Comparison of ENCODE assay signal across 8 cellular contexts in the genomic region with DNA sequence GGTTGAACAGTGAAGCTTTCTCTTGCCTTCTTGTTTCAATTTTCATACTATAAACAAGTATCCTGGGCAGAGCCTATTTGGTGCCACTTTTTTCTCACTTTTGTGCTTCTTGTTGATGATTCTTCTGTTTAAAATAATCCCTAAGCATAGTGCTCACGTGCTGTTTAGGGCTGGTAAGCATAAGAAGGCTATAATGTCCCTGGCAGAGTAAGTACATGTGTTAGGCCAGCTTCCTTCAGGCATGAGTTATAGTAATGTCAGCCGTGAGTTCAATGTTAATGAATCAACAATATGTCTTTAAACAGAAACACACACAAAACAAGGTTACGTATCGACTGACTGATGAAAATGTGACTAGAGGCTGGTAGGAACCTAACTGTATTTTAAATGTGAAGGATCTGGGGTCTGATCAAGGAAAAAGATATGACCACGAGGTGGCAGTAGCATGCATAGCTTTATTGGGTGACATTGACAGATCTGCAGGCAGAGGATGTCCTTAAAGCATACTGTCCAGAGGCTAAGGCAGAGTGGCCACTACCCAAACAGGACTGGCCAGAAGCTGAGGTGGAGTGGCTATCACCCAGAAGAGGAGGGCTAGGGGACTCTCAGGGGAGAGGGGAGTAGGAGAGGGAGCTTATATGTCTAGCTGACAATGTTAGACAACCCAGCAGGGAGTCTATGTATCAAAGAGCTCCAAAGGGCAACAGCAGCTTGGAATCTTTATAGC.
DNase-seq lines count a peak whose midpoint lies in the region; ATAC-seq and TF ChIP-seq lines count a peak whose summit lies in the region.

No MANE protein-coding gene starts in this region.

- peak; percentile 91 for TF ChIP-seq CTCF in PC-9 (conservative IDR thresholded peaks at IDR 0.05)
- peak; percentile 73 for TF ChIP-seq CTCF in fibroblast of mammary gland (conservative IDR thresholded peaks at IDR 0.05; ENCODE audit: control insufficient read depth, insufficient read depth, low read depth, low read length)
- TF ChIP-seq CTCF in neutrophil (IDR thresholded peaks at IDR 0.05) = peak; percentile 67
- peak; percentile 68 for TF ChIP-seq CTCF in thoracic aorta (IDR thresholded peaks at IDR 0.05)

- H3K27me3 ChIP-seq in PC-9 (ENCODE audit: insufficient read depth, low read depth) (no peaks in the 10 kb centered on the region), neutrophil (no peaks in the 10 kb centered on the region), thoracic aorta (replicated peaks; ENCODE audit: insufficient read depth) (no peaks in the 10 kb centered on the region)

- no peak overlapping the region for H3K4me2 ChIP-seq in PC-9

- H3K4me1 ChIP-seq in PC-9 (replicated peaks; ENCODE audit: insufficient read depth) (no peaks in the 10 kb centered on the region), neutrophil (ENCODE audit: control insufficient read depth in 1 of 2, insufficient read depth in 1 of 2, low read depth in 1 of 2, low read length in 1 of 2) (peaks cover 0 to 5% of the 10 kb centered on the region in 2 experiments), thoracic aorta (ENCODE audit: control insufficient read depth in 1 of 2, low read depth in 2 of 2) (no peaks in the 10 kb centered on the region)

- TF ChIP-seq EP300 in Ishikawa (IDR thresholded peaks at IDR 0.05; ENCODE audit: borderline replicate concordance) = no peak

- ATAC-seq in GM21381 (IDR thresholded peaks at IDR 0.05; ENCODE audit: unreplicated experiment) = peak; percentile 78
- no peak for ATAC-seq in thoracic aorta (ENCODE audit: insufficient number of reproducible peaks, low FRiP score, low read depth)

- POLR2A ChIA-PET in PC-9 (lab: Charles Lee; ENCODE audit: unreplicated experiment) = interaction anchor here (0.6 kb wide), 1 partner anchor 157 kb away, joined by 3 read pairs; no protein-coding TSS in a partner anchor

- H3K9me3 ChIP-seq in PC-9 (ENCODE audit: insufficient read depth, low read depth) (no peaks in the 10 kb centered on the region), neutrophil (no peaks in the 10 kb centered on the region), thoracic aorta (no peaks in the 10 kb centered on the region)

- no peaks in the 10 kb centered on the region for H3K9me2 ChIP-seq in PC-9 (ENCODE audit: insufficient read depth)

- DNase-seq in DMS 273 (lab: John Stamatoyannopoulos, UW; ENCODE audit: unreplicated experiment) (peak; percentile 88), PC-9 (peak; percentile 58 to 68), fibroblast of mammary gland (ENCODE audit: low read depth) (peak; percentile 75), thoracic aorta (ENCODE audit: low spot score) (peak; percentile 8)
- DNase-seq in activated T-cell treated with anti-CD3 and anti-CD28 coated beads, Interleukin-2, amount 50 U/mL, for 1 hour = peak; percentile 56

- H4K20me1 ChIP-seq in PC-9 (ENCODE audit: insufficient read depth) = no peaks in the 10 kb centered on the region; the same call in 1 of the 2 replicates

- H3K27ac ChIP-seq in PC-9 (no peak overlapping the region), neutrophil (no peak overlapping the region), thoracic aorta (no peak overlapping the region)

- H3F3A ChIP-seq in PC-9 (ENCODE audit: insufficient read depth, low read depth) = peaks cover 10% of the 10 kb centered on the region; the same call in 1 of the 2 replicates

- intact Hi-C loops in PC-9 (cut with micrococcal nuclease; ENCODE audit: unreplicated experiment) = loop anchor here (1.0 to 5.0 kb wide), 6 partner anchors 114 to 841 kb away; partner anchors contain the start of gene BRAF

- H3K4me3 ChIP-seq in PC-9 (no peak overlapping the region), fibroblast of mammary gland (ENCODE audit: control insufficient read depth, low read depth, low read length) (no peak overlapping the region), neutrophil (ENCODE audit: low read depth in 1 of 2, low read length in 1 of 2) (no peak overlapping the region), thoracic aorta (no peak overlapping the region)

- TF ChIP-seq RAD21 in Ishikawa (IDR thresholded peaks at IDR 0.05; ENCODE audit: low read depth) = peak; percentile 75

- BruUV-seq in PC-9 (replicated peaks; lab: Mats Ljungman, UMichigan) = no TSS peak

- H3K79me2 ChIP-seq in PC-9 (ENCODE audit: low read depth) = 0 out of 2 replicates have a peak, but pooled peaks cover 7% of the 10 kb centered on the region

- CTCF ChIA-PET in PC-9 (lab: Charles Lee) = interaction anchor here (0.6 to 2.1 kb wide), 8 partner anchors 10 to 839 kb away, joined by 3 to 11 read pairs (median 5); partner anchors contain the start of genes BRAF and MRPS33

- H3K36me3 ChIP-seq in PC-9 (ENCODE audit: low read depth) (no peaks in the 10 kb centered on the region), neutrophil (peaks cover 4% of the 10 kb centered on the region), thoracic aorta (no peaks in the 10 kb centered on the region)

- no peak overlapping the region for H2AFZ ChIP-seq in PC-9

TF ChIP-seq in Ishikawa, 13 proteins besides CTCF, POLR2A, EP300 and RAD21:
- TF ChIP-seq CEBPB (IDR thresholded peaks at IDR 0.05) (no peak), MAX (IDR thresholded peaks at IDR 0.05) (no peak), FOXM1 (IDR thresholded peaks at IDR 0.05; ENCODE audit: borderline replicate concordance, low read depth) (no peak), ZBTB7A (IDR thresholded peaks at IDR 0.05; ENCODE audit: low read depth) (no peak), NFIC (IDR thresholded peaks at IDR 0.05) (no peak), EGR1 (IDR thresholded peaks at IDR 0.05) (no peak), TCF12 (IDR thresholded peaks at IDR 0.05; ENCODE audit: low read depth) (no peak), YY1 (IDR thresholded peaks at IDR 0.05; ENCODE audit: low read depth) (no peak)
TF ChIP-seq in Ishikawa: peak in this region for 0.

Comparison
In these comparisons a context has a peak if more than half of its experiments do, and no peak if none do; other contexts are left out.
1. DNase-seq: peak in every context shown above with its lines; median percentile 88 in DMS 273; 75 in fibroblast of mammary gland; 63 in PC-9; 56 in activated T-cell treated with anti-CD3 and anti-CD28 coated beads, Interleukin-2, amount 50 U/mL, for 1 hour; 8 in thoracic aorta.